Comparison of ENCODE assay signal across 1 cellular context in genomic region chr15:69035205-69035917, GRCh38.
TF ChIP-seq lines count a peak whose summit lies in the region.

No MANE protein-coding gene starts in this region.

TF ChIP-seq in K562, 482 proteins besides CTCF, POLR2A, EP300 and RAD21 (continued from another document):
- TF ChIP-seq CTCFL (IDR thresholded peaks at IDR 0.05; ENCODE audit: borderline replicate concordance, insufficient read depth, low read depth, low read length, poor library complexity, severe bottlenecking) (peak; percentile 77), CTBP1 (IDR thresholded peaks at IDR 0.05; ENCODE audit: borderline replicate concordance) (0 out of 2 replicates have a peak, but pooled peaks have one; percentile 14), PHTF2 (CRISPR knock-in tag; IDR thresholded peaks at IDR 0.05) (no peak), GABPA (tag; conservative IDR thresholded peaks at IDR 0.05; ENCODE audit: low read depth) (no peak), SMC3 (conservative IDR thresholded peaks at IDR 0.05; ENCODE audit: insufficient read depth, low read depth, low read length) (0 out of 2 replicates have a peak, but pooled peaks have one; percentile 30), JUND (IDR thresholded peaks at IDR 0.05; ENCODE audit: borderline replicate concordance, low read depth, low read length) (0 out of 2 replicates have a peak, but pooled peaks have one; percentile 17), JUND (tag; IDR thresholded peaks at IDR 0.05; ENCODE audit: borderline replicate concordance, low read depth, low read length) (no peak; the same call in 2 of the 3 replicates), RBM34 (IDR thresholded peaks at IDR 0.05; ENCODE audit: borderline replicate concordance, insufficient read depth, low read length) (no peak), KDM4B (IDR thresholded peaks at IDR 0.05; ENCODE audit: borderline replicate concordance in 2 of 2, low read depth in 1 of 2) (peak in 1 of 2 experiments; percentile 46; a peak in 1 of 4 replicates), MYC (IDR thresholded peaks at IDR 0.05; ENCODE audit: low read depth, low read length) (peak; percentile 51; the same call in 1 of the 2 replicates), MYC (CRISPR knock-in tag; IDR thresholded peaks at IDR 0.05; ENCODE audit: borderline replicate concordance, low read depth) (no peak)
